In the genomic region with DNA sequence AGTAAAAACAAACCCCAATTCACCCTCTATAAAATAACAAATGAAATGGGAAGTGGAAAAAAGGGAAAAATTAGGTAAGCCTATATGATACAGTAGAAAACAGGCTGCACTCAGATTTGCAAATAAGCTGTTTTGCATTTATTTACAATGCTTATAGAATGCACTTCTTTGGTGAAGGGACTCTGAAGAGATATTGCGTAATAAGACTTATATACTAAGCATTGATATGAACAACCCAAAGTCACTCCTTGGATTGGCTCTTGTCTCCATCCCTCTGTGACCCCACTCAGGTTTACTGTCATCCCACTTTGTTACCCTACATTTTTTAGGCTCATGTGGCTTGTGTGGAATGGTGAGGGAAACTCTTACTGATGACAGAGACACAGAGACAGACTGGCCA, we compare ENCODE assay signal across 30 cellular contexts. TPM values are rescaled to one million over a fixed set of nuclear protein-coding genes. Genes with fewer than 3 reads are reported as not detected.
"Had no signal": no experiment of that assay in that cellular context is flagged by ENCODE, and none has a peak within 500 bp of the region (broad histone marks: within the 10 kb centered on the region; RNA-seq: fewer than 3 reads in every experiment).

No MANE protein-coding gene starts in this region.

- FAIRE-seq: bronchial epithelial cell had no signal

- H3K27ac ChIP-seq: ascending aorta, body of pancreas, PC-9 had no signal

- H3K9me3 ChIP-seq: ascending aorta, body of pancreas had no signal

- H3K4me2 ChIP-seq: PC-9 had no signal

- DNase-seq: activated CD4-positive, alpha-beta T cell treated with anti-CD3 and anti-CD28 coated beads for 48 hours; activated CD4-positive, alpha-beta T cell treated with anti-CD3 and anti-CD28 coated beads, Interleukin-2, amount 50 U/mL, for 4 hours; activated CD4-positive, CD25-positive, alpha-beta regulatory T cell treated with anti-CD3 and anti-CD28 coated beads, Interleukin-2, amount 50 U/mL, for 72 hours; activated CD8-positive, alpha-beta memory T cell treated with anti-CD3 and anti-CD28 coated beads, Interleukin-2, amount 10 ng/mL, durations not matched to agents 7 days and 5 days; activated CD8-positive, alpha-beta T cell treated with anti-CD3 and anti-CD28 coated beads, Interleukin-2, amount 10 ng/mL, durations not matched to agents 7 days and 5 days; activated effector memory CD4-positive, alpha-beta T cell treated with Interleukin-2 at 50 U/mL for 16 hours; activated naive CD4-positive, alpha-beta T cell; activated T-cell treated with anti-CD3 and anti-CD28 coated beads, Interleukin-2, amount 50 U/mL, for 24 hours; amniotic stem cell; body of pancreas; central memory CD4-positive, alpha-beta T cell; MV-4-11; NCI-H1092 treated with DMSO at 0.1 percent for 48 hours; NCI-H1417 treated with DMSO at 0.1 percent for 48 hours; NCI-H1694; NCI-H2029; NCI-H2107; NCI-H345; NCI-H510A; SHP77 treated with DMSO at 0.1 percent for 48 hours; T-helper 17 cell; T-helper 9 cell had no signal

- H3K36me3 ChIP-seq: ascending aorta had no signal

- H3K4me3 ChIP-seq: ascending aorta, body of pancreas, PC-9 had no signal

- ATAC-seq: activated CD8-positive, alpha-beta memory T cell treated with anti-CD3 and anti-CD28 coated beads, Interleukin-2, amount 10 ng/mL, durations not matched to agents 7 days and 5 days; activated CD8-positive, alpha-beta T cell treated with anti-CD3 and anti-CD28 coated beads, Interleukin-2, amount 10 ng/mL, durations not matched to agents 7 days and 5 days; body of pancreas; T-helper 17 cell; WTC11 had no signal

- H2AFZ ChIP-seq: PC-9 had no signal

- H3K4me1 ChIP-seq: ascending aorta had no signal

- H3K27me3 ChIP-seq: ascending aorta, body of pancreas had no signal

RNA-seq across cellular contexts. Expression of a gene that starts 10.9 kb away (rescaled TPM):
- total RNA-seq: activated CD8-positive, alpha-beta memory T cell treated with anti-CD3 and anti-CD28 coated beads, Interleukin-2, amount 10 ng/mL, durations not matched to agents 7 days and 5 days; bronchial epithelial cell; chondrocyte; LHCN-M2; M059J; PC-9 had no signal

RNA-seq across cellular contexts. Expression of a gene that starts 35.3 kb away (rescaled TPM):
- total RNA-seq: activated CD8-positive, alpha-beta memory T cell treated with anti-CD3 and anti-CD28 coated beads, Interleukin-2, amount 10 ng/mL, durations not matched to agents 7 days and 5 days; M059J; PC-9; WTC11 had no signal

RNA-seq across cellular contexts. Expression of a gene that starts 40.8 kb away (rescaled TPM):
- total RNA-seq: activated CD8-positive, alpha-beta memory T cell treated with anti-CD3 and anti-CD28 coated beads, Interleukin-2, amount 10 ng/mL, durations not matched to agents 7 days and 5 days; activated CD8-positive, alpha-beta T cell treated with anti-CD3 and anti-CD28 coated beads, Interleukin-2, amount 10 ng/mL, durations not matched to agents 7 days and 5 days; activated T-helper 1 cell treated with anti-CD3 and anti-CD28 coated beads, Interleukin-12 subunit alpha, Interleukin-12 subunit beta, Interleukin-2, Interleukin-4 antibody, amounts not matched to agents 30 ng/mL and 10 ng/mL and 1 ng/mL, durations not matched to agents 14 hours and 24 hours and 36 hours; ascending aorta; bronchial epithelial cell; chondrocyte; LHCN-M2; M059J; T-helper 17 cell had no signal
